Comparison of ENCODE assay signal across 1 cellular context in genomic region chr1:206517784-206518183, GRCh38.
TF ChIP-seq lines count a peak whose summit lies in the region.

No MANE protein-coding gene starts in this region.

TF ChIP-seq in HepG2, 621 proteins besides CTCF, POLR2A, EP300 and RAD21 (continued from another document):
- TF ChIP-seq ZNF639 (CRISPR knock-in tag; conservative IDR thresholded peaks at IDR 0.05) (no peak), ZNF782 (CRISPR knock-in tag; IDR thresholded peaks at IDR 0.05; ENCODE audit: borderline replicate concordance) (no peak), MTF1 (CRISPR knock-in tag; IDR thresholded peaks at IDR 0.05) (no peak), NFE2 (CRISPR knock-in tag; IDR thresholded peaks at IDR 0.05) (no peak), CHD2 (IDR thresholded peaks at IDR 0.05; ENCODE audit: low read depth, low read length) (no peak), NAIF1 (CRISPR knock-in tag; IDR thresholded peaks at IDR 0.05; ENCODE audit: borderline replicate concordance) (no peak), JUNB (CRISPR knock-in tag; IDR thresholded peaks at IDR 0.05; ENCODE audit: borderline replicate concordance) (no peak)
